8 cellular contexts compared by ENCODE assay signal in the genomic region with DNA sequence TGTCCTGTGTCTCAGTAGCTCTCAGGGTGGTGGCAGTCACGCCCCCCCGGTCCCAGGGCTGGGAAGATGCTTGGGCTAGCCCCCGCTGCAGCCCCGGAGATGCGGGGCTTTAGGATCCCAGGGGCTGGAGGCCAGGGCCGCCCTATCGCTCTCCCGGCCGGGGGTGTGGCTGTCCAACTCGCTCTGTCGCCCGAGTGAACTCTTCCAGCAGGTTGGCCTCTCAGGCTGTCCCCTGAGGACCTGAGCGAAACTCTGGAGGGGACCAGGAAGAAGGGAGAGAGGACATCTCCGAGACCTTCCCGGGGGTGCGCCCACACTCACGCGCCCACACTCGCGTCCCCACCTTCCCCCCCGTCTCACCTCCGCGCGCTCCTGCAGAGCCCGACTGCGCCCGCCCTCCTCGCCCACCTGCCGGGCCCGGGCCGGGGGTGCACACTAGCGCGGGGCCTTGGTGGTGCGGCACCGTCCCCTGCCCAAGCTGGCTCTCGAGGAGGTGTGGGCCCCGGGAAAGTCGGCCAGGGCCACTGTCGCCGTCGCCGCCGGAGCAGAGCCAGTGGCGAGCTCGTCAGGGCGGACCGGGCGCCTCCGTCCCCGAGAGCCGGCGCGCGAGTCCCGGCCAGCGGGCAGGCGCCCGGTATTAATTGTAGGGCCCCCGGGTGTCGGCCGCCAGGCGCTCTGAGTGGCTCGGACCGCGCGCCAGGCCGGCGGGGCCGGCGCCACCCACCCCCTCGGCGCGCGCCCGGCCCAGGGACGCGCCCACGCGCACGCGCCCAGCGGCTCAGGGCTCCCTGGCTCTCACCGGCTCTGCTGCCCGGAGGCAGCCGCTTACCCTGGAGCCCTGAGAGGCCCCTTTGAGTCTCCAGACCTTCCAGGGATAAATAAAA.
DNase-seq lines count a peak whose midpoint lies in the region; ATAC-seq and TF ChIP-seq lines count a peak whose summit lies in the region.

No MANE protein-coding gene starts in this region.

- H3K4me3 ChIP-seq in neuronal stem cell (ENCODE audit: low read length in 2 of 2), result peak overlapping the region; percentile 70 to 95

- no peak overlapping the region for H4K91ac ChIP-seq in neuronal stem cell (ENCODE audit: low read depth, low read length, poor library complexity)

- no peaks in the 10 kb centered on the region for H3K36me3 Mint-ChIP-seq in activated naive CD4-positive, alpha-beta T cell treated with anti-CD3 and anti-CD28 coated beads for 36 hours (ENCODE audit: low read depth)
- H3K36me3 Mint-ChIP-seq in glutamatergic neuron (ENCODE audit: unreplicated experiment), result no peaks in the 10 kb centered on the region

- H3K9ac ChIP-seq in neuronal stem cell (ENCODE audit: low read depth, low read length, poor library complexity), result peak overlapping the region; percentile 89

- TF ChIP-seq CTCF in GM13976 (IDR thresholded peaks at IDR 0.05; ENCODE audit: borderline replicate concordance, control extremely low read depth, extremely low read depth, insufficient read depth, missing control alignments), result no peak
- TF ChIP-seq CTCF in glutamatergic neuron (IDR thresholded peaks at IDR 0.05; ENCODE audit: partially characterized antibody, unreplicated experiment), result no peak

- H3K14ac ChIP-seq in neuronal stem cell (ENCODE audit: low read length), result peak overlapping the region; percentile 71

- H3K27me3 ChIP-seq in neuronal stem cell (ENCODE audit: control insufficient read depth in 3 of 3, insufficient read depth in 3 of 3, low read depth in 1 of 3, low read length in 3 of 3), result peaks cover 0 to 16% (median 0%) of the 10 kb centered on the region in 3 experiments

- ATAC-seq in GM18873 (IDR thresholded peaks at IDR 0.05; ENCODE audit: low FRiP score, unreplicated experiment), result no peak

- H2BK12ac ChIP-seq in neuronal stem cell (ENCODE audit: low read length), result peak overlapping the region; percentile 63

- H3K27ac ChIP-seq in neuronal stem cell (replicated peaks; ENCODE audit: low read length), result peak overlapping the region; percentile 57

- H3K27me3 Mint-ChIP-seq in activated naive CD4-positive, alpha-beta T cell treated with anti-CD3 and anti-CD28 coated beads for 36 hours (ENCODE audit: low read depth), result peaks cover 8% of the 10 kb centered on the region
- H3K27me3 Mint-ChIP-seq in glutamatergic neuron (ENCODE audit: unreplicated experiment), result peaks cover 16% of the 10 kb centered on the region

- peak overlapping the region; percentile 85 for H2BK15ac ChIP-seq in neuronal stem cell (ENCODE audit: low read length)

- no peak overlapping the region for H3K4ac ChIP-seq in neuronal stem cell (ENCODE audit: low read length)

- peak overlapping the region; percentile 95 for H2BK5ac ChIP-seq in neuronal stem cell (ENCODE audit: low read length)

- no CpG with 5 or more reads among the region's 85 CpGs for WGBS in neuronal stem cell (ENCODE audit: extremely low coverage in 2 of 2, insufficient read length in 2 of 2, insufficient replicate concordance in 1 of 2), 2 donors

- H3K9me3 ChIP-seq in neuronal stem cell (replicated peaks in 1 of 2; ENCODE audit: control insufficient read depth in 2 of 2, insufficient read depth in 1 of 2, low read depth in 1 of 2, low read length in 2 of 2), result no peaks in the 10 kb centered on the region

- H3K4me1 Mint-ChIP-seq in activated naive CD4-positive, alpha-beta T cell treated with anti-CD3 and anti-CD28 coated beads for 36 hours (ENCODE audit: low read depth), result peaks cover 30% of the 10 kb centered on the region
- H3K4me1 Mint-ChIP-seq in glutamatergic neuron (ENCODE audit: low read depth, unreplicated experiment), result peaks cover 17% of the 10 kb centered on the region

- CTCF ChIA-PET in activated naive CD4-positive, alpha-beta T cell treated with anti-CD3 and anti-CD28 coated beads for 36 hours (lab: Charles Lee), result interaction anchor here (1.0 to 1.5 kb wide), 7 partner anchors 34 to 222 kb away, joined by 3 to 5 read pairs (median 4); no protein-coding TSS in a partner anchor

- intact Hi-C loops in activated naive CD4-positive, alpha-beta T cell treated with anti-CD3 and anti-CD28 coated beads for 36 hours (cut with micrococcal nuclease), result loop anchor here (2.0 to 10.0 kb wide), 3 partner anchors 34 to 352 kb away; no protein-coding TSS in a partner anchor

- no peak overlapping the region for H2BK120ac ChIP-seq in neuronal stem cell (ENCODE audit: low read depth, low read length)

- H3K23ac ChIP-seq in neuronal stem cell (ENCODE audit: low read depth, low read length, poor library complexity), result peak overlapping the region; percentile 80

- peaks cover 5% of the 10 kb centered on the region for H3K79me1 ChIP-seq in neuronal stem cell (ENCODE audit: low read depth, low read length)

- peak overlapping the region; percentile 89 for H3K4me2 ChIP-seq in neuronal stem cell (ENCODE audit: insufficient read depth, low read length, poor library complexity, severe bottlenecking)

- peak; percentile 43 for DNase-seq in GM13976 (ENCODE audit: low spot score)
- DNase-seq in NCI-H774 (lab: John Stamatoyannopoulos, UW), result peak; percentile 48
- DNase-seq in activated naive CD4-positive, alpha-beta T cell treated with anti-CD3 and anti-CD28 coated beads for 36 hours, result peak; percentile 12
- DNase-seq in glutamatergic neuron, result peak; percentile 71
- peak; percentile 58 for DNase-seq in neuronal stem cell (ENCODE audit: low spot score)
- DNase-seq in HPDE6-E6E7 (ENCODE audit: extremely low spot score), result no peak
- no peak for DNase-seq in NCI-H187 treated with DMSO at 0.1 percent for 48 hours (lab: John Stamatoyannopoulos, UW)

- peaks cover 13 to 22% of the 10 kb centered on the region in 2 donors for H3K4me1 ChIP-seq in neuronal stem cell (ENCODE audit: control insufficient read depth in 2 of 2, insufficient read depth in 1 of 2, low read depth in 1 of 2, low read length in 2 of 2)

- no peaks in the 10 kb centered on the region for H3K9me3 Mint-ChIP-seq in activated naive CD4-positive, alpha-beta T cell treated with anti-CD3 and anti-CD28 coated beads for 36 hours
- peaks cover 17% of the 10 kb centered on the region for H3K9me3 Mint-ChIP-seq in glutamatergic neuron (ENCODE audit: unreplicated experiment)

- H3K4me3 Mint-ChIP-seq in activated naive CD4-positive, alpha-beta T cell treated with anti-CD3 and anti-CD28 coated beads for 36 hours, result peak overlapping the region; percentile 78
- peak overlapping the region; percentile 83 for H3K4me3 Mint-ChIP-seq in glutamatergic neuron (ENCODE audit: unreplicated experiment)

- H3K27ac Mint-ChIP-seq in activated naive CD4-positive, alpha-beta T cell treated with anti-CD3 and anti-CD28 coated beads for 36 hours, result no peak overlapping the region
- H3K27ac Mint-ChIP-seq in glutamatergic neuron (ENCODE audit: unreplicated experiment), result peak overlapping the region; percentile 64

- H3K18ac ChIP-seq in neuronal stem cell (ENCODE audit: low read length), result peak overlapping the region; percentile 98

- peak overlapping the region; percentile 56 for H2AK5ac ChIP-seq in neuronal stem cell (ENCODE audit: low read depth, low read length)

- in situ Hi-C loops in GM13976 (cut with MboI; ENCODE audit: low sequenced_read_pairs, unreplicated experiment), result no loop called here

- peak overlapping the region; percentile 98 for H2AFZ ChIP-seq in neuronal stem cell (ENCODE audit: low read length)

- H4K8ac ChIP-seq in neuronal stem cell (ENCODE audit: low read depth, low read length), result no peak overlapping the region

- no peaks in the 10 kb centered on the region for H3K36me3 ChIP-seq in neuronal stem cell (replicated peaks in 1 of 2; ENCODE audit: control insufficient read depth in 2 of 2, insufficient read depth in 2 of 2, low read length in 2 of 2)

Comparison
In these comparisons a context has a peak if more than half of its experiments do, and no peak if none do; other contexts are left out.
1. DNase-seq: peak in GM13976 (single experiment), NCI-H774 (single experiment), activated naive CD4-positive, alpha-beta T cell treated with anti-CD3 and anti-CD28 coated beads for 36 hours (single experiment), glutamatergic neuron (single experiment) and neuronal stem cell (single experiment); none in HPDE6-E6E7 (single experiment) and NCI-H187 treated with DMSO at 0.1 percent for 48 hours (single experiment).